ENCODE assay signal across 19 cellular contexts in genomic region chr13:40410315-40410714, GRCh38.
"Had no signal": no experiment of that assay in that cellular context is flagged by ENCODE, and none has a peak within 500 bp of the region (broad histone marks: within the 10 kb centered on the region; RNA-seq: fewer than 3 reads in every experiment).

No MANE protein-coding gene starts in this region.

- H3K9ac ChIP-seq: neural progenitor cell, SK-N-SH had no signal

- H2AFZ ChIP-seq: neural progenitor cell had no signal

- H3K4me1 ChIP-seq: adrenal gland, body of pancreas, neural progenitor cell, pancreas had no signal

- H3K36me3 ChIP-seq: adrenal gland, heart right ventricle, neural progenitor cell, pancreas had no signal

- H3K27ac ChIP-seq: body of pancreas, neural progenitor cell, pancreas had no signal

- H3K9me3 ChIP-seq: adrenal gland, body of pancreas, pancreas, SK-N-SH had no signal

- H3K27me3 ChIP-seq: adrenal gland, body of pancreas, heart right ventricle, neural progenitor cell, pancreas had no signal

- DNase-seq: activated CD4-positive, alpha-beta memory T cell treated with anti-CD3 and anti-CD28 coated beads, Interleukin-2, amount 10 ng/mL, durations not matched to agents 7 days and 5 days; activated CD4-positive, alpha-beta T cell treated with anti-CD3 and anti-CD28 coated beads for 1 hour; activated naive CD4-positive, alpha-beta T cell treated with anti-CD3 and anti-CD28 coated beads, Interleukin-2, amount 50 U/mL, for 16 hours; activated T-cell treated with anti-CD3 and anti-CD28 coated beads, Interleukin-2, amount 50 U/mL, for 24 hours; effector CD8-positive, alpha-beta T cell; foreskin melanocyte; pancreas; SK-N-SH; small intestine; stimulated activated CD4-positive, alpha-beta T cell treated with anti-CD3 and anti-CD28 coated beads, Interleukin-4, amount 100 ng/mL, for 4 hours; stimulated activated CD8-positive, alpha-beta memory T cell treated with anti-CD3 and anti-CD28 coated beads, Interleukin-4, amount 100 ng/mL, for 48 hours; stimulated activated naive CD4-positive, alpha-beta T cell treated with Interleukin-2 at 50 U/mL for 16 hours; T-helper 1 cell; T1000 had no signal

- H3K4me3 ChIP-seq: adrenal gland, body of pancreas, heart right ventricle, lung, neural progenitor cell, pancreas had no signal

- H3K4me2 ChIP-seq: neural progenitor cell, SK-N-SH had no signal
